In the genomic region with DNA sequence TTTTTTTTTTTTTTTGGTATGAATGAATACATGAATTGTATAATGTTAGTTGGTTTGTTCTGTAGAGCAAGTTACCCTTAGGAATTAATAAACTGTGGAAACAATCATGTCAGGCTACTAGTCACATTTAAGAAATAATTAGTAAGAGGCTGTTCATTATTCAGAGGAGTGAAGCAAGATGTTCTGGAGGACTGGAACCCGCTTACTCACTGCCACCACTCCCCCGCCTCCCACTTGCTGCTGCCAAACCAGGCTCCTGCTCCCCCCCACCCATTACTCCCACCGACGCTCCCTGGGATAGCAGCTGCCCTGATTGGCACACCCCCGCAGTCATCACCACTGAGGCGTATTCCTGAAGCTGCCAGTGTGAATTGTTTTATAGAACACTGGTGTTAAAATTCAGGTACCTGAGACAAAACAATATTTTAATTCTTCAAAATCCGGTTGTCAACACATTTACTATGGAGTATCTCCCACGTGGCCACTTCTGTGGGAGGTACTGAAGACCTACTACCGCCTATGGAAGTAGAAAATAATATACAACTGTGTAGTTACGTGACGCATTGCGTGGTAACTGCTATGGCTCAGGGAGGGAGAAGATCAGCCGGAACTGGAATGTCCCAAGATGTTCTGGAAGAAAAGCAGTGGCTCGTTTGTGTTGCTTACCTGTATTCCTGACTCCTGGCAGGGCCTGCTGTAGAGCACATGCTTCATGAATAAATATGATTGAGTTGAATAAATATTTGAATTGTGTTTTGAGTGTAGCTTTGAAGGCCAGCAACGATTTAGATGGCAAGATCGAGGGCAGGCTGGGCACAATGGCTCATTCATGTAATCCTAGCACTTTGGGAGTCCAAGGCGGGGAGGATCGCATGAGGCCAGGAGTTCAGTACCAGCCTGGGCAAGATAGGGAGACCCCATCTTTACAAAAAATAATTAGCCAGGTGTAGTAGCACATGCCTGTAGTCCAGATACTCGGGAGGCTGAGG, we compare ENCODE assay signal across 8 cellular contexts. TPM values are rescaled to one million over a fixed set of nuclear protein-coding genes. Genes with fewer than 3 reads are reported as not detected.
DNase-seq lines count a peak whose midpoint lies in the region; ATAC-seq and TF ChIP-seq lines count a peak whose summit lies in the region.

No MANE protein-coding gene starts in this region.

- CTCF ChIA-PET in activated CD4-positive, alpha-beta T cell treated with anti-CD3 and anti-CD28 coated beads, Interleukin-2, amount 10 ng/mL, durations not matched to agents 7 days and 5 days (lab: Charles Lee), result no interaction called here
- CTCF ChIA-PET in activated B cell treated with CpG ODN at 0.5 μM for 24 hours (lab: Charles Lee), result no interaction called here

- intact Hi-C loops in activated B cell treated with CpG ODN at 0.5 μM for 24 hours (cut with micrococcal nuclease), result loop anchor here (5.0 kb wide), 2 partner anchors 270 to 565 kb away; partner anchors contain the start of genes ANKRD27, CEP89, FAAP24 and RGS9BP
- intact Hi-C loops in right cardiac atrium (cut with DNase I), result no loop called here

- H3K27ac ChIP-seq in right cardiac atrium (ENCODE audit: low read length), result no peak overlapping the region

- H3K4me1 Mint-ChIP-seq in activated CD4-positive, alpha-beta T cell treated with anti-CD3 and anti-CD28 coated beads, Interleukin-2, amount 10 ng/mL, durations not matched to agents 7 days and 5 days, result peaks cover 17% of the 10 kb centered on the region
- peaks cover 16% of the 10 kb centered on the region for H3K4me1 Mint-ChIP-seq in activated B cell treated with CpG ODN at 0.5 μM for 24 hours
- peaks cover 8% of the 10 kb centered on the region for H3K4me1 Mint-ChIP-seq in stimulated activated memory B cell treated with anti-CD40 and anti-IgM and Interleukin-4, amounts not matched to agents 10 μg/mL and 1 μg/mL and 100 μg/mL, for 72 hours

- peaks cover 13% of the 10 kb centered on the region for H3K36me3 Mint-ChIP-seq in activated CD4-positive, alpha-beta T cell treated with anti-CD3 and anti-CD28 coated beads, Interleukin-2, amount 10 ng/mL, durations not matched to agents 7 days and 5 days (ENCODE audit: low read depth)
- peaks cover 38% of the 10 kb centered on the region for H3K36me3 Mint-ChIP-seq in activated B cell treated with CpG ODN at 0.5 μM for 24 hours (ENCODE audit: low read depth)
- peaks cover 5% of the 10 kb centered on the region for H3K36me3 Mint-ChIP-seq in stimulated activated memory B cell treated with anti-CD40 and anti-IgM and Interleukin-4, amounts not matched to agents 10 μg/mL and 1 μg/mL and 100 μg/mL, for 72 hours

- peaks cover 6% of the 10 kb centered on the region for H3K4me1 ChIP-seq in right cardiac atrium (ENCODE audit: control insufficient read depth, insufficient read depth, low read length)

- peak overlapping the region; percentile 83 for H3K4me3 ChIP-seq in right cardiac atrium (ENCODE audit: low read length)

- peak overlapping the region; percentile 90 for H3K27ac Mint-ChIP-seq in activated CD4-positive, alpha-beta T cell treated with anti-CD3 and anti-CD28 coated beads, Interleukin-2, amount 10 ng/mL, durations not matched to agents 7 days and 5 days
- peak overlapping the region; percentile 68 for H3K27ac Mint-ChIP-seq in activated B cell treated with CpG ODN at 0.5 μM for 24 hours
- H3K27ac Mint-ChIP-seq in stimulated activated memory B cell treated with anti-CD40 and anti-IgM and Interleukin-4, amounts not matched to agents 10 μg/mL and 1 μg/mL and 100 μg/mL, for 72 hours, result peak overlapping the region; percentile 92

- POLR2A ChIA-PET in activated CD4-positive, alpha-beta T cell treated with anti-CD3 and anti-CD28 coated beads, Interleukin-2, amount 10 ng/mL, durations not matched to agents 7 days and 5 days (lab: Charles Lee), result no interaction called here
- POLR2A ChIA-PET in activated B cell treated with CpG ODN at 0.5 μM for 24 hours (lab: Charles Lee), result no interaction called here

- WGBS in right cardiac atrium, result 73% methylated on average over 19 of the region's 19 CpGs

- TF ChIP-seq CTCF in activated B cell treated with CpG ODN at 0.5 μM for 24 hours (IDR thresholded peaks at IDR 0.05), result no peak

- peak overlapping the region; percentile 82 for H3K4me3 Mint-ChIP-seq in activated CD4-positive, alpha-beta T cell treated with anti-CD3 and anti-CD28 coated beads, Interleukin-2, amount 10 ng/mL, durations not matched to agents 7 days and 5 days
- peak overlapping the region; percentile 91 for H3K4me3 Mint-ChIP-seq in activated B cell treated with CpG ODN at 0.5 μM for 24 hours
- peak overlapping the region; percentile 79 for H3K4me3 Mint-ChIP-seq in stimulated activated memory B cell treated with anti-CD40 and anti-IgM and Interleukin-4, amounts not matched to agents 10 μg/mL and 1 μg/mL and 100 μg/mL, for 72 hours

- H3K9me3 ChIP-seq in right cardiac atrium (ENCODE audit: control insufficient read depth, low read length), result no peaks in the 10 kb centered on the region

- H3K9me3 Mint-ChIP-seq in activated CD4-positive, alpha-beta T cell treated with anti-CD3 and anti-CD28 coated beads, Interleukin-2, amount 10 ng/mL, durations not matched to agents 7 days and 5 days, result no peaks in the 10 kb centered on the region
- H3K9me3 Mint-ChIP-seq in activated B cell treated with CpG ODN at 0.5 μM for 24 hours, result no peaks in the 10 kb centered on the region
- H3K9me3 Mint-ChIP-seq in stimulated activated memory B cell treated with anti-CD40 and anti-IgM and Interleukin-4, amounts not matched to agents 10 μg/mL and 1 μg/mL and 100 μg/mL, for 72 hours, result no peaks in the 10 kb centered on the region

- no peak for ATAC-seq in activated B cell treated with CpG ODN at 0.5 μM for 24 hours (ENCODE audit: low read depth)
- ATAC-seq in right cardiac atrium, result no peak
- ATAC-seq in stimulated activated memory B cell treated with anti-CD40 and anti-IgM and Interleukin-4, amounts not matched to agents 10 μg/mL and 1 μg/mL and 100 μg/mL, for 72 hours, result no peak
- ATAC-seq in HG02798 (IDR thresholded peaks at IDR 0.05; ENCODE audit: poor library complexity, unreplicated experiment), result no peak
- no peak for ATAC-seq in HG02588 (IDR thresholded peaks at IDR 0.05; ENCODE audit: unreplicated experiment)

- DNase-seq in activated CD4-positive, alpha-beta T cell treated with anti-CD3 and anti-CD28 coated beads, Interleukin-2, amount 10 ng/mL, durations not matched to agents 7 days and 5 days, result no peak
- DNase-seq in activated CD4-positive, alpha-beta T cell treated with anti-CD3 and anti-CD28 coated beads, Interleukin-2, amount 50 U/mL, for 4 hours, result no peak
- DNase-seq in activated B cell treated with CpG ODN at 0.5 μM for 24 hours (no peak), right cardiac atrium (peak; percentile 47 to 64 (median 55)), DMS79 (lab: John Stamatoyannopoulos, UW) (no peak)

- no peaks in the 10 kb centered on the region for H3K27me3 Mint-ChIP-seq in activated CD4-positive, alpha-beta T cell treated with anti-CD3 and anti-CD28 coated beads, Interleukin-2, amount 10 ng/mL, durations not matched to agents 7 days and 5 days
- H3K27me3 Mint-ChIP-seq in activated B cell treated with CpG ODN at 0.5 μM for 24 hours, result no peaks in the 10 kb centered on the region
- no peaks in the 10 kb centered on the region for H3K27me3 Mint-ChIP-seq in stimulated activated memory B cell treated with anti-CD40 and anti-IgM and Interleukin-4, amounts not matched to agents 10 μg/mL and 1 μg/mL and 100 μg/mL, for 72 hours

- no peaks in the 10 kb centered on the region for H3K27me3 ChIP-seq in right cardiac atrium (ENCODE audit: control insufficient read depth, insufficient read depth)

RNA-seq across cellular contexts. Expression of gene DPY19L3, which starts 1.7 kb away (rescaled TPM):
- 10 to 100 TPM; 11.2 to 13.1 TPM for total RNA-seq in activated CD4-positive, alpha-beta T cell treated with anti-CD3 and anti-CD28 coated beads, Interleukin-2, amount 10 ng/mL, durations not matched to agents 7 days and 5 days
- total RNA-seq in activated B cell treated with CpG ODN at 0.5 μM for 24 hours (22.1 and 29.8 TPM in 2 replicates), right cardiac atrium (10 to 100 TPM in 2 of 4 donors, 1 to 10 TPM in 2; 8.7 to 13.3 (median 11.3) TPM)
- polyA plus RNA-seq in right cardiac atrium, result 3.2 TPM

Comparison
In these comparisons a context has a peak if more than half of its experiments do, and no peak if none do; other contexts are left out.
1. DNase-seq: peak in right cardiac atrium (3 of 3); none in activated CD4-positive, alpha-beta T cell treated with anti-CD3 and anti-CD28 coated beads, Interleukin-2, amount 10 ng/mL, durations not matched to agents 7 days and 5 days (single experiment), activated CD4-positive, alpha-beta T cell treated with anti-CD3 and anti-CD28 coated beads, Interleukin-2, amount 50 U/mL, for 4 hours (0 of 2), activated B cell treated with CpG ODN at 0.5 μM for 24 hours (single experiment) and DMS79 (single experiment).
2. Peak in every context shown above with its lines, with median percentiles within 50 percentile points of each other: H3K27ac Mint-ChIP-seq and H3K4me3 Mint-ChIP-seq.